In genomic region chr22:41525450-41526225, GRCh38 we compare ENCODE assay signal across 7 cellular contexts. TPM values are rescaled to one million over a fixed set of nuclear protein-coding genes. Genes with fewer than 3 reads are reported as not detected.
DNase-seq lines count a peak whose midpoint lies in the region; ATAC-seq and TF ChIP-seq lines count a peak whose summit lies in the region.

No MANE protein-coding gene starts in this region.

- peaks cover 27 to 37% of the 10 kb centered on the region in 2 donors for H3K4me1 Mint-ChIP-seq in stimulated activated naive B cell treated with anti-CD40 and anti-IgM and Interleukin-4, amounts not matched to agents 10 μg/mL and 1 μg/mL and 100 μg/mL, for 72 hours

- no peak for TF ChIP-seq CTCF in VCaP (conservative IDR thresholded peaks at IDR 0.05)
- TF ChIP-seq CTCF in esophagus squamous epithelium (IDR thresholded peaks at IDR 0.05) = no peak

- TF ChIP-seq POLR2A in GM18951 (IDR thresholded peaks at IDR 0.05; ENCODE audit: extremely low read depth, insufficient read depth, insufficient read length) (peak; percentile 40), esophagus squamous epithelium (IDR thresholded peaks at IDR 0.05) (no peak)

- intact Hi-C loops in esophagus squamous epithelium (cut with DNase I) = no loop called here

- 74 to 85% methylated on average over 4 to 10 of the region's 13 CpGs for WGBS in esophagus squamous epithelium, 2 donors

- no peak for DNase-seq in esophagus squamous epithelium (lab: John Stamatoyannopoulos, UW)
- DNase-seq in stimulated activated naive B cell treated with anti-CD40 and anti-IgM and Interleukin-4, amounts not matched to agents 10 μg/mL and 1 μg/mL and 100 μg/mL, for 72 hours = no peak
- DNase-seq in superior temporal gyrus (ENCODE audit: extremely low spot score) = no peak
- DNase-seq in SIG-M5 treated with dmso at 0.1 percent for 504 hours (lab: John Stamatoyannopoulos, UW; ENCODE audit: unreplicated experiment) = no peak

- H3K27ac ChIP-seq in VCaP (peak overlapping the region; percentile 72), esophagus squamous epithelium (peak overlapping the region; percentile 73 to 95 (median 88))

- peak overlapping the region; percentile 85 for H3K27ac Mint-ChIP-seq in stimulated activated naive B cell treated with anti-CD40 and anti-IgM and Interleukin-4, amounts not matched to agents 10 μg/mL and 1 μg/mL and 100 μg/mL, for 72 hours

- H3K4me1 ChIP-seq in esophagus squamous epithelium = peaks cover 14 to 46% (median 33%) of the 10 kb centered on the region in 3 donors

- no peaks in the 10 kb centered on the region for H3K27me3 Mint-ChIP-seq in stimulated activated naive B cell treated with anti-CD40 and anti-IgM and Interleukin-4, amounts not matched to agents 10 μg/mL and 1 μg/mL and 100 μg/mL, for 72 hours

- no peaks in the 10 kb centered on the region for H3K9me3 Mint-ChIP-seq in stimulated activated naive B cell treated with anti-CD40 and anti-IgM and Interleukin-4, amounts not matched to agents 10 μg/mL and 1 μg/mL and 100 μg/mL, for 72 hours

- H3K4me3 Mint-ChIP-seq in stimulated activated naive B cell treated with anti-CD40 and anti-IgM and Interleukin-4, amounts not matched to agents 10 μg/mL and 1 μg/mL and 100 μg/mL, for 72 hours = peak overlapping the region; percentile 30 to 44

- peaks cover 43 to 59% of the 10 kb centered on the region in 2 donors for H3K36me3 Mint-ChIP-seq in stimulated activated naive B cell treated with anti-CD40 and anti-IgM and Interleukin-4, amounts not matched to agents 10 μg/mL and 1 μg/mL and 100 μg/mL, for 72 hours

- no peak overlapping the region for H3K4me3 ChIP-seq in esophagus squamous epithelium

- ATAC-seq in stimulated activated naive B cell treated with anti-CD40 and anti-IgM and Interleukin-4, amounts not matched to agents 10 μg/mL and 1 μg/mL and 100 μg/mL, for 72 hours (replicated peaks) = no peak
- ATAC-seq in GM19452 (IDR thresholded peaks at IDR 0.05; ENCODE audit: unreplicated experiment) = no peak

- no peaks in the 10 kb centered on the region for H3K9me3 ChIP-seq in esophagus squamous epithelium

- in situ Hi-C loops in GM18951 (cut with MboI; ENCODE audit: low sequenced_read_pairs, unreplicated experiment) = no loop called here

- peaks cover 34 to 100% (median 39%) of the 10 kb centered on the region in 3 donors for H3K36me3 ChIP-seq in esophagus squamous epithelium

- no peaks in the 10 kb centered on the region for H3K27me3 ChIP-seq in esophagus squamous epithelium

RNA-seq across cellular contexts. Expression of gene POLR3H, which starts 18.6 kb away (rescaled TPM):
- 10 to 100 TPM; 13.7 to 23.3 (median 16.1) TPM for total RNA-seq in esophagus squamous epithelium

RNA-seq across cellular contexts. Expression of gene CSDC2, which starts 35.2 kb away (rescaled TPM):
- total RNA-seq in esophagus squamous epithelium = 1 to 10 TPM in 2 of 4 donors, under 1 TPM in 2; 0.19 to 2.7 (median 0.73) TPM

RNA-seq across cellular contexts. Expression of gene ACO2, which starts 56.7 kb away (rescaled TPM):
- total RNA-seq in esophagus squamous epithelium = 10 to 100 TPM; 83.7 to 90.4 (median 87.0) TPM

RNA-seq across cellular contexts. Expression of gene PHF5A, which starts 57.1 kb away (rescaled TPM):
- total RNA-seq in esophagus squamous epithelium = 10 to 100 TPM; 21.5 to 47.3 (median 41.5) TPM
